Comparison of ENCODE assay signal across 12 cellular contexts in genomic region chr16:27241658-27242057, GRCh38. TPM values are rescaled to one million over a fixed set of nuclear protein-coding genes. Genes with fewer than 3 reads are reported as not detected.
DNase-seq lines count a peak whose midpoint lies in the region; ATAC-seq and TF ChIP-seq lines count a peak whose summit lies in the region.
"Had no signal": no experiment of that assay in that cellular context is flagged by ENCODE, and none has a peak within 500 bp of the region (broad histone marks: within the 10 kb centered on the region; RNA-seq: fewer than 3 reads in every experiment).

No MANE protein-coding gene starts in this region.

- H3K36me3 ChIP-seq in adrenal gland (replicated peaks in 1 of 2) (no peaks in the 10 kb centered on the region), mesodermal cell (ENCODE audit: control insufficient read depth, insufficient read depth, low read length) (no peaks in the 10 kb centered on the region), testis (ENCODE audit: low read depth, missing control alignments) (no peaks in the 10 kb centered on the region)

- H3K4me3 Mint-ChIP-seq in activated T-cell treated with anti-CD3 and anti-CD28 coated beads, Interleukin-2, amount 50 U/mL, for 72 hours = peak overlapping the region in 1 of 2 donors; percentile 16

- TF ChIP-seq POLR2A in adrenal gland (IDR thresholded peaks at IDR 0.05) (no peak), testis (IDR thresholded peaks at IDR 0.05) (no peak)

- H3K36me3 Mint-ChIP-seq in activated T-cell treated with anti-CD3 and anti-CD28 coated beads, Interleukin-2, amount 50 U/mL, for 72 hours (ENCODE audit: insufficient read depth in 2 of 2) = peaks cover 0 to 13% of the 10 kb centered on the region in 2 donors

- no peak for ATAC-seq in activated T-cell treated with anti-CD3 and anti-CD28 coated beads, Interleukin-2, amount 50 U/mL, for 72 hours (replicated peaks in 1 of 2)
- ATAC-seq in HG03139 (IDR thresholded peaks at IDR 0.05; ENCODE audit: unreplicated experiment) = no peak
- ATAC-seq: HCT116 had no signal

- 75 to 79% (median 77%) methylated on average over 13 of the region's 13 CpGs for WGBS in adrenal gland, 4 donors
- 72 to 95% methylated on average over 7 to 8 of the region's 13 CpGs for WGBS in mesodermal cell (ENCODE audit: insufficient coverage in 2 of 2), 2 experiments
- WGBS in testis, 2 donors = 79 to 82% methylated on average over 13 of the region's 13 CpGs

- H3K27ac ChIP-seq in adrenal gland (peak overlapping the region in 3 of 5 donors; percentile 4 to 84 (median 67)), mesodermal cell (ENCODE audit: low read depth, low read length, severe bottlenecking) (peak overlapping the region; percentile 66), testis (peak overlapping the region in 1 of 2 donors; percentile 51)

- H3K27me3 ChIP-seq in adrenal gland (no peaks in the 10 kb centered on the region), testis (no peaks in the 10 kb centered on the region)

- TF ChIP-seq CTCF in adrenal gland (IDR thresholded peaks at IDR 0.05) = no peak
- TF ChIP-seq CTCF in testis (IDR thresholded peaks at IDR 0.05) = no peak

- H3K9me3 Mint-ChIP-seq in activated T-cell treated with anti-CD3 and anti-CD28 coated beads, Interleukin-2, amount 50 U/mL, for 72 hours = no peaks in the 10 kb centered on the region

- intact Hi-C loops in adrenal gland (cut with DNase I) = no loop called here
- intact Hi-C loops in testis (cut with DNase I; ENCODE audit: low total_unique reads) = no loop called here

- H3K9me3 ChIP-seq in adrenal gland (replicated peaks in 1 of 3) = no peaks in the 10 kb centered on the region
- H3K9me3 ChIP-seq in mesodermal cell (ENCODE audit: control insufficient read depth, low read length) = no peaks in the 10 kb centered on the region
- H3K9me3 ChIP-seq in testis = no peaks in the 10 kb centered on the region

- peak; percentile 8 for DNase-seq in activated T-cell treated with anti-CD3 and anti-CD28 coated beads, Interleukin-2, amount 50 U/mL, for 1 hour
- DNase-seq in activated T-cell treated with anti-CD3 and anti-CD28 coated beads, Interleukin-2, amount 50 U/mL, for 72 hours = no peak
- DNase-seq in adrenal gland (peak in 3 of 7 donors; percentile 0 to 43 (median 13)), testis (peak; percentile 11), NCI-H510A (lab: John Stamatoyannopoulos, UW) (no peak), anterior cingulate cortex (lab: John Stamatoyannopoulos, UW) (no peak)
- DNase-seq: NCI-H1092 treated with DMSO at 0.1 percent for 48 hours; NCI-H748 treated with DMSO at 0.1 percent for 48 hours; stimulated activated CD4-positive, alpha-beta T cell treated with anti-CD3 and anti-CD28 coated beads, Interleukin-15, amount 100 ng/mL, for 24 hours had no signal

- H3K4me1 Mint-ChIP-seq in activated T-cell treated with anti-CD3 and anti-CD28 coated beads, Interleukin-2, amount 50 U/mL, for 72 hours (ENCODE audit: low read depth) = peaks cover 89% of the 10 kb centered on the region

- H3K4me3 ChIP-seq in adrenal gland (no peak overlapping the region), mesodermal cell (ENCODE audit: extremely low read depth, insufficient read depth, low read length, poor library complexity, severe bottlenecking) (no peak overlapping the region), testis (no peak overlapping the region)

- H3K4me1 ChIP-seq in adrenal gland (replicated peaks in 1 of 2) (peaks cover 30 to 77% of the 10 kb centered on the region in 2 donors), mesodermal cell (ENCODE audit: control insufficient read depth, insufficient read depth, low read length, poor library complexity, severe bottlenecking) (peaks cover 34% of the 10 kb centered on the region), testis (peaks cover 33% of the 10 kb centered on the region)

- H3K27ac Mint-ChIP-seq in activated T-cell treated with anti-CD3 and anti-CD28 coated beads, Interleukin-2, amount 50 U/mL, for 72 hours = no peak overlapping the region

- no peaks in the 10 kb centered on the region for H3K27me3 Mint-ChIP-seq in activated T-cell treated with anti-CD3 and anti-CD28 coated beads, Interleukin-2, amount 50 U/mL, for 72 hours (ENCODE audit: low read depth)

RNA-seq across cellular contexts. Expression of gene NSMCE1, which starts 26.9 kb away (rescaled TPM):
- 100 to 1,000 TPM; 119 to 165 TPM for total RNA-seq in activated T-cell treated with anti-CD3 and anti-CD28 coated beads, Interleukin-2, amount 50 U/mL, for 72 hours
- total RNA-seq in adrenal gland (100 to 1,000 TPM in 1 of 8 donors, 10 to 100 TPM in 7; 75.0 to 182 (median 91.1) TPM), testis (10 to 100 TPM; 58.1 to 71.1 TPM)
- polyA plus RNA-seq in adrenal gland (10 to 100 TPM; 54.3 to 93.9 (median 79.4) TPM), testis (ENCODE audit: insufficient read depth, low read depth, low replicate concordance) (135 TPM)
- polyA plus RNA-seq in mesodermal cell (2013, experiment 1 of 2) = 24.3 TPM
- polyA plus RNA-seq in mesodermal cell (2013, experiment 2 of 2) = 23.7 TPM

RNA-seq across cellular contexts. Expression of gene KDM8, which starts 38.3 kb away (rescaled TPM):
- total RNA-seq in activated T-cell treated with anti-CD3 and anti-CD28 coated beads, Interleukin-2, amount 50 U/mL, for 72 hours = 10 to 100 TPM; 12.8 to 16.2 TPM
- total RNA-seq in adrenal gland (10 to 100 TPM in 2 of 8 donors, 1 to 10 TPM in 6; 3.4 to 10.8 (median 6.8) TPM), testis (10 to 100 TPM in 1 of 2 donors, 1 to 10 TPM in 1; 8.3 to 14.7 TPM)
- polyA plus RNA-seq in adrenal gland (10 to 100 TPM in 2 of 3 donors, 1 to 10 TPM in 1; 3.7 to 14.6 (median 11.5) TPM), testis (ENCODE audit: insufficient read depth, low read depth, low replicate concordance) (5.7 TPM)
- polyA plus RNA-seq in mesodermal cell (2013, experiment 1 of 2) = 5.5 TPM
- polyA plus RNA-seq in mesodermal cell (2013, experiment 2 of 2) = 3.3 TPM

Comparison
In these comparisons a context has a peak if more than half of its experiments do, and no peak if none do; other contexts are left out.
1. DNase-seq: peak in activated T-cell treated with anti-CD3 and anti-CD28 coated beads, Interleukin-2, amount 50 U/mL, for 1 hour (single experiment) and testis (single experiment); none in activated T-cell treated with anti-CD3 and anti-CD28 coated beads, Interleukin-2, amount 50 U/mL, for 72 hours (0 of 2), NCI-H510A (single experiment) and anterior cingulate cortex (0 of 58).